10 cellular contexts compared by ENCODE assay signal in genomic region chr19:55633866-55634265, GRCh38. TPM values are rescaled to one million over a fixed set of nuclear protein-coding genes. Genes with fewer than 3 reads are reported as not detected.
A peak's percentile ranks its signal among the peaks of the same experiment; 100 is the strongest.
DNase-seq lines count a peak whose midpoint lies in the region; ATAC-seq and TF ChIP-seq lines count a peak whose summit lies in the region.
"Had no signal": no experiment of that assay in that cellular context is flagged by ENCODE, and none has a peak within 500 bp of the region (broad histone marks: within the 10 kb centered on the region; RNA-seq: fewer than 3 reads in every experiment).

No MANE protein-coding gene starts in this region.

- H3K27ac Mint-ChIP-seq in CD4-positive, alpha-beta memory T cell, result peak overlapping the region in 3 of 7 donors; percentile 98 to 100 (median 100)
- H3K27ac Mint-ChIP-seq in neural crest cell (ENCODE audit: unreplicated experiment), result no peak overlapping the region
- H3K27ac Mint-ChIP-seq in mesothelial cell of epicardium, result no peak overlapping the region

- no peak for TF ChIP-seq CTCF in neural crest cell (conservative IDR thresholded peaks at IDR 0.05)
- TF ChIP-seq CTCF in mesothelial cell of epicardium (IDR thresholded peaks at IDR 0.05; ENCODE audit: unreplicated experiment), result no peak

- H3K27me3 Mint-ChIP-seq in CD4-positive, alpha-beta memory T cell, result no peaks in the 10 kb centered on the region
- H3K27me3 Mint-ChIP-seq in neural crest cell (ENCODE audit: low read depth), result no peaks in the 10 kb centered on the region
- H3K27me3 Mint-ChIP-seq in mesothelial cell of epicardium (ENCODE audit: low read depth), result no peaks in the 10 kb centered on the region

- peak overlapping the region; percentile 96 for H3K4me2 ChIP-seq in Karpas-422 (ENCODE audit: low read depth, low read length, poor library complexity, severe bottlenecking)

- H3K27me3 ChIP-seq in CD4-positive, alpha-beta memory T cell (ENCODE audit: insufficient read depth, low read length), result no peaks in the 10 kb centered on the region
- H3K27me3 ChIP-seq in Karpas-422 (ENCODE audit: low read length), result no peaks in the 10 kb centered on the region

- peaks cover 0 to 4% (median 0%) of the 10 kb centered on the region in 8 donors for H3K9me3 Mint-ChIP-seq in CD4-positive, alpha-beta memory T cell
- H3K9me3 Mint-ChIP-seq in neural crest cell, result peaks cover under 1% of the 10 kb centered on the region
- H3K9me3 Mint-ChIP-seq in mesothelial cell of epicardium, result no peaks in the 10 kb centered on the region

- H3K9ac ChIP-seq in Karpas-422 (ENCODE audit: low read length), result peak overlapping the region; percentile 99

- peaks cover 38 to 63% (median 49%) of the 10 kb centered on the region in 4 donors for H3K4me1 Mint-ChIP-seq in CD4-positive, alpha-beta memory T cell
- H3K4me1 Mint-ChIP-seq in neural crest cell, result peaks cover 39% of the 10 kb centered on the region
- H3K4me1 Mint-ChIP-seq in mesothelial cell of epicardium, result peaks cover 32% of the 10 kb centered on the region

- H3K27ac ChIP-seq in CD4-positive, alpha-beta memory T cell (ENCODE audit: low read depth, low read length), result peak overlapping the region; percentile 100
- peak overlapping the region; percentile 67 for H3K27ac ChIP-seq in Karpas-422 (ENCODE audit: low read length)

- H3K4me3 Mint-ChIP-seq in CD4-positive, alpha-beta memory T cell, result peak overlapping the region in 2 of 8 donors; percentile 98 to 100
- H3K4me3 Mint-ChIP-seq in neural crest cell, result peak overlapping the region; percentile 96
- no peak overlapping the region for H3K4me3 Mint-ChIP-seq in mesothelial cell of epicardium

- POLR2A ChIA-PET in CD4-positive, alpha-beta memory T cell (lab: Charles Lee; ENCODE audit: partially characterized antibody), result interaction anchor here (1.2 to 9.9 kb wide), 11 partner anchors 8 to 547 kb away, joined by 3 to 91 read pairs (median 11); partner anchors contain the start of genes CCDC106, FIZ1, U2AF2 and UBE2S

- peak overlapping the region; percentile 9 to 20 for H3K4me3 ChIP-seq in CD4-positive, alpha-beta memory T cell (ENCODE audit: low read length in 2 of 2)
- peak overlapping the region; percentile 93 for H3K4me3 ChIP-seq in Karpas-422 (ENCODE audit: low read length)

- intact Hi-C loops in CD4-positive, alpha-beta memory T cell (cut with micrococcal nuclease), result loop anchor here (1.0 to 10.0 kb wide), 4 partner anchors 41 to 433 kb away; partner anchors contain the start of genes EPN1, PPP6R1 and ZNF579

- H3K4me1 ChIP-seq in CD4-positive, alpha-beta memory T cell (ENCODE audit: insufficient read depth, low read length), result peaks cover 48% of the 10 kb centered on the region
- H3K4me1 ChIP-seq in Karpas-422 (ENCODE audit: low read length), result peaks cover 30% of the 10 kb centered on the region

- peak in 1 of 5 donors; percentile 13 for DNase-seq in CD4-positive, alpha-beta memory T cell
- no peak for DNase-seq in Karpas-422
- DNase-seq in amniotic epithelial cell (ENCODE audit: low read depth), result peak; percentile 64
- no peak for DNase-seq in neural crest cell (ENCODE audit: low read depth, low spot score)
- no peak for DNase-seq in mesothelial cell of epicardium (ENCODE audit: low spot score in 2 of 2, unreplicated experiment in 2 of 2)
- no peak for DNase-seq in NCI-H2196 (lab: John Stamatoyannopoulos, UW; ENCODE audit: unreplicated experiment)
- DNase-seq in GM19240 (ENCODE audit: insufficient read length, low spot score), result no peak
- DNase-seq: EL, KG1 had no signal

- ATAC-seq in GM19328 (IDR thresholded peaks at IDR 0.05; ENCODE audit: unreplicated experiment), result no peak

- no peaks in the 10 kb centered on the region for H3K9me3 ChIP-seq in CD4-positive, alpha-beta memory T cell (ENCODE audit: control insufficient read depth in 1 of 2, low read length in 2 of 2)
- no peaks in the 10 kb centered on the region for H3K9me3 ChIP-seq in Karpas-422 (ENCODE audit: low read length)

- no peaks in the 10 kb centered on the region for H3K9me2 ChIP-seq in Karpas-422 (replicated peaks; ENCODE audit: insufficient read depth, low read length)

- no peak overlapping the region for H2AFZ ChIP-seq in Karpas-422 (ENCODE audit: low read length)

- CTCF ChIA-PET in CD4-positive, alpha-beta memory T cell (lab: Charles Lee; ENCODE audit: partially characterized antibody), result interaction anchor here (0.7 to 7.6 kb wide), 21 partner anchors 9 to 545 kb away, joined by 3 to 165 read pairs (median 11); partner anchors contain the start of genes FIZ1, ISOC2, U2AF2 and ZNF524

- H4K20me1 ChIP-seq in Karpas-422 (ENCODE audit: insufficient read depth, low read depth, low read length), result no peaks in the 10 kb centered on the region; the same call in 1 of the 2 replicates

- peaks cover 43% of the 10 kb centered on the region for H3K79me2 ChIP-seq in Karpas-422 (ENCODE audit: low read length)

- H3K36me3 Mint-ChIP-seq in CD4-positive, alpha-beta memory T cell, result peaks cover 10 to 24% of the 10 kb centered on the region in 2 donors
- H3K36me3 Mint-ChIP-seq in neural crest cell (ENCODE audit: low read depth) (peaks cover 4% of the 10 kb centered on the region), mesothelial cell of epicardium (peaks cover 5% of the 10 kb centered on the region)

- H3K36me3 ChIP-seq in CD4-positive, alpha-beta memory T cell (ENCODE audit: insufficient read depth, low read length), result no peaks in the 10 kb centered on the region
- H3K36me3 ChIP-seq in Karpas-422 (ENCODE audit: insufficient read depth, low read length), result peaks cover 7% of the 10 kb centered on the region

RNA-seq across cellular contexts. Expression of gene ZNF580, which starts 6.9 kb away (rescaled TPM):
- total RNA-seq in CD4-positive, alpha-beta memory T cell, result 100 to 1,000 TPM in 1 of 2 experiments, 10 to 100 TPM in 1; 92.7 to 105 TPM
- polyA plus RNA-seq in CD4-positive, alpha-beta memory T cell, result 10 to 100 TPM in 1 of 2 donors, 1 to 10 TPM in 1; 7.2 to 17.8 TPM
- 44.3 and 47.5 TPM in 2 replicates for total RNA-seq in Karpas-422 (2014; rRNA removed; shearing (Covaris generic); ENCODE audit: low replicate concordance)
- total RNA-seq in neural crest cell (39.1 and 41.8 TPM in 2 replicates), mesothelial cell of epicardium (49.6 to 53.9 TPM (median 50.9 TPM) in 3 replicates)

RNA-seq across cellular contexts. Expression of gene ZNF784, which starts 9.5 kb away (rescaled TPM):
- total RNA-seq in CD4-positive, alpha-beta memory T cell, result 1 to 10 TPM; 7.4 TPM
- 1 to 10 TPM; 1.7 to 2.1 TPM for polyA plus RNA-seq in CD4-positive, alpha-beta memory T cell
- 2.8 and 3.5 TPM in 2 replicates for total RNA-seq in Karpas-422 (2014; rRNA removed; shearing (Covaris generic); ENCODE audit: low replicate concordance)
- total RNA-seq in neural crest cell (11.0 and 12.4 TPM in 2 replicates), mesothelial cell of epicardium (12.8 to 13.7 TPM (median 12.9 TPM) in 3 replicates)

RNA-seq across cellular contexts. Expression of gene ZNF581, which starts 9.6 kb away (rescaled TPM):
- total RNA-seq in CD4-positive, alpha-beta memory T cell, result 10 to 100 TPM; 21.2 to 23.4 TPM
- 10 to 100 TPM; 22.5 to 28.5 TPM for polyA plus RNA-seq in CD4-positive, alpha-beta memory T cell
- total RNA-seq in Karpas-422 (2014; rRNA removed; shearing (Covaris generic); ENCODE audit: low replicate concordance), result 119 and 128 TPM in 2 replicates
- total RNA-seq in neural crest cell (40.8 and 41.9 TPM in 2 replicates), mesothelial cell of epicardium (42.6 to 47.0 TPM (median 46.9 TPM) in 3 replicates)

RNA-seq across cellular contexts. Expression of gene CCDC106, which starts 14.1 kb away (rescaled TPM):
- total RNA-seq in CD4-positive, alpha-beta memory T cell, result 1 to 10 TPM; 1.2 to 1.5 TPM
- under 1 TPM; 0.47 to 0.69 TPM for polyA plus RNA-seq in CD4-positive, alpha-beta memory T cell
- total RNA-seq in Karpas-422 (2014; rRNA removed; shearing (Covaris generic); ENCODE audit: low replicate concordance), result 26.2 and 54.8 TPM in 2 replicates
- total RNA-seq in neural crest cell, result 18.7 and 18.9 TPM in 2 replicates
- 20.8 to 24.0 TPM (median 23.6 TPM) in 3 replicates for total RNA-seq in mesothelial cell of epicardium

RNA-seq across cellular contexts. Expression of gene U2AF2, which starts 21.0 kb away (rescaled TPM):
- total RNA-seq in CD4-positive, alpha-beta memory T cell, result 100 to 1,000 TPM; 256 to 259 TPM
- 10 to 100 TPM in 1 of 2 donors, 1 to 10 TPM in 1; 1.3 to 14.3 TPM for polyA plus RNA-seq in CD4-positive, alpha-beta memory T cell
- total RNA-seq in Karpas-422 (2014; rRNA removed; shearing (Covaris generic); ENCODE audit: low replicate concordance), result 107 and 272 TPM in 2 replicates
- total RNA-seq in neural crest cell (342 and 365 TPM in 2 replicates), mesothelial cell of epicardium (226 to 245 TPM (median 230 TPM) in 3 replicates)
